ENCODE assay signal across 6 cellular contexts in the genomic region with DNA sequence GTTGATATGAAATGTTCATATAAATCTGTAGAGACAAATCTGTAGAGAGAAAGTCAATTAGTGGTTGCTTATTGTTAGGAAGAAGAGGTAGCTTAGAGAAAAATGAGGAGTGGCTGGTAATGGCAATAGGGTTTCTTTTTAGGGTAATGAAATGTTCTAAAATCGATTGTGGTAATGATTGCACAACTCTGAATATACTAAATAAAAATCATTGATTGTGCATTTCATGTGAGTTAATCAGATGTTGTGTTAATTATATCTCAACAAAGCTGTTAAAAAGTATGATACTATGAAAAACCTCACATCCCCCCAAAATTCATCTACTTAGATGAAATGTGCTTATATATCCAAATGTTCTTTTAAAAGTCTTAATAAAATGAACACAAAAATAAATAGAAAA.
"Had no signal": no experiment of that assay in that cellular context is flagged by ENCODE, and none has a peak within 500 bp of the region (broad histone marks: within the 10 kb centered on the region; RNA-seq: fewer than 3 reads in every experiment).

No MANE protein-coding gene starts in this region.

- H3K27ac ChIP-seq: HL-60, KMS-11 had no signal

- H3K9ac ChIP-seq: KMS-11 had no signal

- FAIRE-seq: HTR-8/SVneo had no signal

- DNase-seq: KBM-7, KG1 had no signal

- H3K4me2 ChIP-seq: KMS-11 had no signal

- H3K27ac Mint-ChIP-seq: IgD-negative memory B cell had no signal

- H3K4me3 Mint-ChIP-seq: IgD-negative memory B cell had no signal
